8 cellular contexts compared by ENCODE assay signal in the genomic region with DNA sequence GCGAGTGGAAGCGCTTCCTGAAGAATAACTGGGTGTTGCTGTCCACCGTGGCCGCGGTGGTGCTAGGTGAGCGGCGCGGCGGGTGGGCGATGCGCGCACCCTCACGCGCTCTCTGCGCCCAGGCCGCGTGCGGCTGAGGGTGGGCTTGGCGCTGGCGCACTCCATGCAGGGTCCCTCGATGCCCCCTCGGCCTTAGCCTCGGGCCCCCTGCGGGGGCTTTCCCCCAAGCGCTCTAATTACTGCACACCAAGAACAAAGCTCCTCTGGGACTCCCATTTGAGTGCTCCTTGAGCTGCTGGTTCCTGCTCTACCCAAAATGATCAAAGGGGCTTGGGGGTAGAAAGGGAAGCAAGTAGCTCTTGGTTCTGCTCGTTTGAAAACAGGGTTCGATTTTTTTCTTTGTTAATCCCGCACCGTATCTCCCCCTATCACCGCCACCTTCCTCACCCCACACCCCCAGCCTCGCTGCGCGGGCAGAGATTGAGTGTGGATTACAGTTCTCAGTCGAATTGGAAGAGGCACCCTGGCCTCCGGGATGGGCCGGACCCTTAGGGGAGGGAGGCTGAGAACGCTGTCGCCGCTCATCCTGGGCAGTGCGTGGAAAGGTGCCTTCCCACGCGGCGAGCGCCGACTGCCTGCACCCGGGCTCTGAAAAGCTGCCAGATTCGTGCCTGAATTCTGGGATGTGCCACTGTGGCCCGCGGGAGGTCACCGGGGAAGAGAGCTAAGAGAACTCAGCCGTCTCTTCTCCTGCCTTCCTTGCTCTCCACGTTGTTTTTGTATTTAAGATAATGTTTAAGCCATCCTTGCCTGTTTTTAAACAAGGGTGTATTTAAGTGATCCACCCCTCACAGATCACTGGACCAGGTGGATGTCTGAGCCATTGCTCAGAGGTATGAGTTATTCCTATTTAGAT. TPM values are rescaled to one million over a fixed set of nuclear protein-coding genes. Genes with fewer than 3 reads are reported as not detected.
DNase-seq lines count a peak whose midpoint lies in the region; ATAC-seq and TF ChIP-seq lines count a peak whose summit lies in the region.

No MANE protein-coding gene starts in this region.

- intact Hi-C loops in MCF 10A (cut with micrococcal nuclease) (no loop called here), left colon (cut with DNase I, micrococcal nuclease) (no loop called here)

- no peaks in the 10 kb centered on the region for H3K36me3 ChIP-seq in suprapubic skin

- TF ChIP-seq POLR2A in GM18951 (IDR thresholded peaks at IDR 0.05; ENCODE audit: extremely low read depth, insufficient read depth, insufficient read length), result peak; percentile 15
- TF ChIP-seq POLR2A in suprapubic skin (IDR thresholded peaks at IDR 0.05), result no peak

- TF ChIP-seq CTCF in MCF 10A (IDR thresholded peaks at IDR 0.05; ENCODE audit: unreplicated experiment), result no peak
- TF ChIP-seq CTCF in suprapubic skin (IDR thresholded peaks at IDR 0.05), result no peak

- POLR2A ChIA-PET in MCF 10A (lab: Yijun Ruan, JAX), result interaction anchor here (0.7 kb wide), 2 partner anchors 14 to 52 kb away, joined by 3 read pairs; no protein-coding TSS in a partner anchor

- WGBS in suprapubic skin, result 2% methylated on average over 27 of the region's 52 CpGs

- no peak overlapping the region for H3K27ac ChIP-seq in suprapubic skin

- H3K9me3 ChIP-seq in suprapubic skin, result no peaks in the 10 kb centered on the region

- peaks cover 11% of the 10 kb centered on the region for H3K27me3 Mint-ChIP-seq in MCF 10A (ENCODE audit: insufficient read depth, unreplicated experiment)

- CTCF ChIA-PET in MCF 10A (lab: Yijun Ruan, JAX), result interaction anchor here (0.6 to 0.7 kb wide), 2 partner anchors 137 to 205 kb away, joined by 3 read pairs; no protein-coding TSS in a partner anchor

- peak overlapping the region; percentile 70 for H3K4me3 ChIP-seq in suprapubic skin

- H3K4me1 Mint-ChIP-seq in MCF 10A (ENCODE audit: insufficient read depth, unreplicated experiment), result no peaks in the 10 kb centered on the region

- H3K4me1 ChIP-seq in suprapubic skin, result peaks cover 17% of the 10 kb centered on the region

- no peak for TF ChIP-seq EP300 in suprapubic skin (IDR thresholded peaks at IDR 0.05)

- H3K27ac Mint-ChIP-seq in MCF 10A (ENCODE audit: low read depth, unreplicated experiment), result no peak overlapping the region

- no TSS peak for BruUV-seq in MCF 10A (replicated peaks; lab: Mats Ljungman, UMichigan)

- H3K9me3 Mint-ChIP-seq in MCF 10A (ENCODE audit: unreplicated experiment), result no peaks in the 10 kb centered on the region

- in situ Hi-C loops in GM18951 (cut with MboI; ENCODE audit: low sequenced_read_pairs, unreplicated experiment), result no loop called here

- no peaks in the 10 kb centered on the region for H3K27me3 ChIP-seq in suprapubic skin

- peak; percentile 18 for ATAC-seq in HG03439 (IDR thresholded peaks at IDR 0.05; ENCODE audit: unreplicated experiment)
- ATAC-seq in left colon, result peak; percentile 11

- peak overlapping the region; percentile 73 for H3K4me3 Mint-ChIP-seq in MCF 10A (ENCODE audit: unreplicated experiment)

- DNase-seq in AG20443 (ENCODE audit: low spot score), result peak; percentile 44
- DNase-seq in MCF 10A (ENCODE audit: unreplicated experiment), result no peak
- DNase-seq in left colon, result peak in 1 of 2 donors; percentile 19
- no peak for DNase-seq in suprapubic skin (ENCODE audit: low spot score in 2 of 2)
- no peak for DNase-seq in epidermal melanocyte (ENCODE audit: insufficient read length, low spot score)
- DNase-seq in RPMI8226, result no peak

- no peaks in the 10 kb centered on the region for H3K36me3 Mint-ChIP-seq in MCF 10A (ENCODE audit: insufficient read depth, unreplicated experiment)

RNA-seq across cellular contexts. Expression of a gene that starts 0.7 kb away (rescaled TPM):
- total RNA-seq in MCF 10A (2022) (0.16 TPM in 1 of 2 replicates, not detected in the other), left colon (10 to 100 TPM; 32.0 to 42.3 TPM), suprapubic skin (1 to 10 TPM; 1.0 to 2.4 (median 1.6) TPM)

Comparison
In these comparisons a context has a peak if more than half of its experiments do, and no peak if none do; other contexts are left out.
1. RNA of a gene that starts 0.7 kb away (total RNA-seq): 32.0 to 42.3 TPM in left colon; 1.0 to 2.4 TPM in suprapubic skin and 0.16 TPM in MCF 10A; every median in the first group is over 4 times any median in the second.